In the genomic region with DNA sequence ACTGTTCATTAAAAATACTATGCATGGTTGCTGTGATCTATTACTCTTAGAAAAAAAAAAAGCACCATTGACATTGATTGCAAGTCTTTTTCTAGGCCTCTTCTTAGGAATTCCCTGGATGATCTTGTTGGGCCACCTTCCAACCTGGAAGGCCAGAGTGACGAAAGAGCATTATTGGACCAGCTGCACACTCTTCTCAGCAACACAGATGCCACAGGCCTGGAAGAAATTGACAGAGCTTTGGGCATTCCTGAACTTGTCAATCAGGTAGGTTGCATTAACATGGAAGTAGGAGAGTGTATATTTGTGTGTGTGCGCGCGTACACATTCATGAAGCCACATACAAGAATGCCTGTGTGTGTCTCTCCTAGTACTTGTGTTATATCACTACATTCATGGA, we compare ENCODE assay signal across 20 cellular contexts.
"Had no signal": no experiment of that assay in that cellular context is flagged by ENCODE, and none has a peak within 500 bp of the region (broad histone marks: within the 10 kb centered on the region; RNA-seq: fewer than 3 reads in every experiment).

No MANE protein-coding gene starts in this region.

- H3K27me3 ChIP-seq: dorsolateral prefrontal cortex, esophagus muscularis mucosa, heart right ventricle, right atrium auricular region, tibial artery, upper lobe of right lung, vagina had no signal

- H3K4me3 Mint-ChIP-seq: naive thymus-derived CD4-positive, alpha-beta T cell; nephron progenitor cell; stimulated activated effector memory CD8-positive, alpha-beta T cell treated with anti-CD3 and anti-CD28 coated beads, Interleukin-12 subunit alpha, Interleukin-12 subunit beta, amount 100 ng/mL, for 72 hours; stimulated activated naive CD8-positive, alpha-beta T cell treated with anti-CD3 and anti-CD28 coated beads, Interleukin-15, Interleukin-2, amounts not matched to agents 100 ng/mL and 50 ng/mL, for 24 hours had no signal

- H3K27me3 Mint-ChIP-seq: naive thymus-derived CD4-positive, alpha-beta T cell; stimulated activated naive CD8-positive, alpha-beta T cell treated with anti-CD3 and anti-CD28 coated beads, Interleukin-15, Interleukin-2, amounts not matched to agents 100 ng/mL and 50 ng/mL, for 24 hours had no signal

- FAIRE-seq: endometrium, islet of Langerhans had no signal

- H3K27ac ChIP-seq: dorsolateral prefrontal cortex, esophagus muscularis mucosa, heart right ventricle, right atrium auricular region, tibial artery, upper lobe of right lung, vagina had no signal

- H3K9me3 ChIP-seq: esophagus muscularis mucosa, heart right ventricle, right atrium auricular region, tibial artery, upper lobe of right lung, vagina had no signal

- H3K4me1 ChIP-seq: right atrium auricular region, upper lobe of right lung, vagina had no signal

- DNase-seq: cortex of kidney; dorsolateral prefrontal cortex; effector CD8-positive, alpha-beta T cell; foreskin melanocyte; hypothalamus; kidney glomerular epithelial cell; naive thymus-derived CD4-positive, alpha-beta T cell; nephron progenitor cell; stimulated activated CD4-positive, alpha-beta T cell treated with anti-CD3 and anti-CD28 coated beads, Interleukin-4, amount 100 ng/mL, for 1 hour; stimulated activated CD8-positive, alpha-beta memory T cell treated with anti-CD3 and anti-CD28 coated beads, Interleukin-4, amount 100 ng/mL, for 48 hours; tibial artery; upper lobe of right lung had no signal

- H3K9me3 Mint-ChIP-seq: naive thymus-derived CD4-positive, alpha-beta T cell; nephron progenitor cell; stimulated activated effector memory CD8-positive, alpha-beta T cell treated with anti-CD3 and anti-CD28 coated beads, Interleukin-12 subunit alpha, Interleukin-12 subunit beta, amount 100 ng/mL, for 72 hours; stimulated activated naive CD8-positive, alpha-beta T cell treated with anti-CD3 and anti-CD28 coated beads, Interleukin-15, Interleukin-2, amounts not matched to agents 100 ng/mL and 50 ng/mL, for 24 hours had no signal

- H3K4me3 ChIP-seq: dorsolateral prefrontal cortex, esophagus muscularis mucosa, heart right ventricle, right atrium auricular region, tibial artery, upper lobe of right lung, vagina had no signal

- H3K27ac Mint-ChIP-seq: nephron progenitor cell; stimulated activated effector memory CD8-positive, alpha-beta T cell treated with anti-CD3 and anti-CD28 coated beads, Interleukin-12 subunit alpha, Interleukin-12 subunit beta, amount 100 ng/mL, for 72 hours; stimulated activated naive CD8-positive, alpha-beta T cell treated with anti-CD3 and anti-CD28 coated beads, Interleukin-15, Interleukin-2, amounts not matched to agents 100 ng/mL and 50 ng/mL, for 24 hours had no signal
